In genomic region chr1:156840880-156841279, GRCh38 we compare ENCODE assay signal across 33 cellular contexts. TPM values are rescaled to one million over a fixed set of nuclear protein-coding genes. Genes with fewer than 3 reads are reported as not detected.
"Had no signal": no experiment of that assay in that cellular context is flagged by ENCODE, and none has a peak within 500 bp of the region (broad histone marks: within the 10 kb centered on the region; RNA-seq: fewer than 3 reads in every experiment).

No MANE protein-coding gene starts in this region.

- H3K9me3 ChIP-seq: SJCRH30 had no signal

- H3K9me3 Mint-ChIP-seq: activated CD4-positive, alpha-beta T cell treated with anti-CD3 and anti-CD28 coated beads, Interleukin-2, amount 10 ng/mL, durations not matched to agents 24 days and 14 days; activated CD8-positive, alpha-beta T cell treated with anti-CD3 and anti-CD28 coated beads for 36 hours; activated naive CD8-positive, alpha-beta T cell treated with anti-CD3 and anti-CD28 coated beads, Interleukin-2, amount 50 U/mL, for 24 hours; activated T-cell treated with anti-CD3 and anti-CD28 coated beads, Interleukin-2, amount 50 U/mL, for 72 hours; activated T-helper 2 cell treated with anti-CD3 and anti-CD28 coated beads, Interferon-gamma antibody, Interleukin-2, Interleukin-4, amounts not matched to agents 10 μg/mL and 5 μg/mL and 100 μg/mL, durations not matched to agents 14 hours and 24 hours and 36 hours; T-helper 2 cell treated with Interferon-gamma antibody and Interleukin-4, amounts not matched to agents 5 μg/mL and 100 μg/mL, for 36 hours had no signal

- H3K36me3 Mint-ChIP-seq: activated naive CD8-positive, alpha-beta T cell; brain had no signal

- H3K27ac ChIP-seq: SJCRH30, SK-N-MC had no signal

- ATAC-seq: activated CD8-positive, alpha-beta T cell treated with anti-CD3 and anti-CD28 coated beads for 36 hours; activated naive CD8-positive, alpha-beta T cell treated with anti-CD3 and anti-CD28 coated beads, Interleukin-2, amount 50 U/mL, for 24 hours; activated T-cell treated with anti-CD3 and anti-CD28 coated beads, Interleukin-2, amount 50 U/mL, for 72 hours; Panc1 had no signal

- H3K27me3 ChIP-seq: SJCRH30 had no signal

- H3K36me3 ChIP-seq: SJCRH30 had no signal

- H3K27ac Mint-ChIP-seq: activated CD8-positive, alpha-beta T cell treated with anti-CD3 and anti-CD28 coated beads for 36 hours; activated naive CD8-positive, alpha-beta T cell; activated naive CD8-positive, alpha-beta T cell treated with anti-CD3 and anti-CD28 coated beads, Interleukin-2, amount 50 U/mL, for 24 hours; activated T-cell treated with anti-CD3 and anti-CD28 coated beads, Interleukin-2, amount 50 U/mL, for 72 hours; activated T-helper 2 cell treated with anti-CD3 and anti-CD28 coated beads, Interferon-gamma antibody, Interleukin-2, Interleukin-4, amounts not matched to agents 10 μg/mL and 5 μg/mL and 100 μg/mL, durations not matched to agents 14 hours and 24 hours and 36 hours; brain; T-helper 2 cell treated with Interferon-gamma antibody and Interleukin-4, amounts not matched to agents 5 μg/mL and 100 μg/mL, for 36 hours had no signal

- FAIRE-seq: bronchial epithelial cell, TTC549 had no signal

- DNase-seq: activated CD4-positive, alpha-beta T cell treated with anti-CD3 and anti-CD28 coated beads, Interleukin-2, amount 10 ng/mL, durations not matched to agents 24 days and 14 days; activated CD4-positive, alpha-beta T cell treated with anti-CD3 and anti-CD28 coated beads, Interleukin-2, amount 50 U/mL, for 4 hours; activated CD8-positive, alpha-beta T cell treated with anti-CD3 and anti-CD28 coated beads for 36 hours; activated gamma-delta T cell; activated naive CD4-positive, alpha-beta T cell treated with Interleukin-2 at 50 U/mL for 16 hours; activated naive CD8-positive, alpha-beta T cell treated with anti-CD3 and anti-CD28 coated beads, Interleukin-2, amount 50 U/mL, for 24 hours; activated T-cell treated with anti-CD3 and anti-CD28 coated beads, Interleukin-2, amount 50 U/mL, for 1 hour; activated T-cell treated with anti-CD3 and anti-CD28 coated beads, Interleukin-2, amount 50 U/mL, for 72 hours; anterior cingulate cortex; central memory CD4-positive, alpha-beta T cell; Karpas-422; NCI-H1105 treated with DMSO at 0.1 percent for 48 hours; NCI-H1436; NCI-H1694; NCI-H1930; NCI-H2081 treated with DMSO at 0.1 percent for 48 hours; NCI-H226; NCI-H446 treated with DMSO at 0.1 percent for 48 hours; NCI-H524 treated with DMSO at 0.1 percent for 48 hours; SHP77; SJCRH30 had no signal

- H3K4me1 ChIP-seq: SJCRH30 had no signal

- H3K4me3 Mint-ChIP-seq: activated CD4-positive, alpha-beta T cell treated with anti-CD3 and anti-CD28 coated beads, Interleukin-2, amount 10 ng/mL, durations not matched to agents 24 days and 14 days; activated CD8-positive, alpha-beta T cell treated with anti-CD3 and anti-CD28 coated beads for 36 hours; activated naive CD8-positive, alpha-beta T cell; activated naive CD8-positive, alpha-beta T cell treated with anti-CD3 and anti-CD28 coated beads, Interleukin-2, amount 50 U/mL, for 24 hours; activated T-cell treated with anti-CD3 and anti-CD28 coated beads, Interleukin-2, amount 50 U/mL, for 72 hours; brain; T-helper 2 cell treated with Interferon-gamma antibody and Interleukin-4, amounts not matched to agents 5 μg/mL and 100 μg/mL, for 36 hours had no signal

- H3K4me3 ChIP-seq: SJCRH30, SK-N-MC had no signal

RNA-seq across cellular contexts. Expression of gene INSRR, which starts 18.0 kb away (rescaled TPM):
- total RNA-seq: activated CD8-positive, alpha-beta memory T cell treated with anti-CD3 and anti-CD28 coated beads for 36 hours; bronchial epithelial cell; MCF 10A; RPMI7951; SJCRH30 had no signal

RNA-seq across cellular contexts. Expression of gene NTRK1, which starts 19.8 kb away (rescaled TPM):
- total RNA-seq: bronchial epithelial cell, RPMI7951, SJCRH30 had no signal

RNA-seq across cellular contexts. Expression of gene SH2D2A, which starts 24.2 kb away (rescaled TPM):
- total RNA-seq: cerebellum, SJCRH30 had no signal

RNA-seq across cellular contexts. Expression of gene PEAR1, which starts 52.6 kb away (rescaled TPM):
- total RNA-seq: RPMI7951, SJCRH30 had no signal
